Comparison of ENCODE assay signal across 30 cellular contexts in the genomic region with DNA sequence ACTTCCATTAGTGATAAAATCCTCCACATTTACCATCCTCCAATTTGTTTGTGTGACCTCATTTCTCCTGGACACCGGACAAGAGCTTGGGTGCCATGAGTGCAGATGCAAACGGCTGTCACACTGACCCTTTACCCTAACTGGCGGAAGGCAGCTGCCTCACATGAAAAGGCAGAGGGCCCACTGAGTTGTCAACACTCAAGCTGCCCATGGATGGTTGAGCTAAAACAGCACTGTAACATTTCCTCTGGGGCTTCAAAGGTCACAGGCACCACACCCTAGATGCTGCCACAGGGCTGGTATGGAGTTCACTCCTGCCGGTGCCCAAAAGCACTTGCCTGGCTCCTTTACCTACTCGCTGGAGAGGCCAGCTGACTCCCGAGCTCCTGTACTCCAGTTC.
"Had no signal": no experiment of that assay in that cellular context is flagged by ENCODE, and none has a peak within 500 bp of the region (broad histone marks: within the 10 kb centered on the region; RNA-seq: fewer than 3 reads in every experiment).

No MANE protein-coding gene starts in this region.

- H3K9ac ChIP-seq: KMS-11 had no signal

- H3K4me3 Mint-ChIP-seq: activated CD4-positive, alpha-beta memory T cell treated with anti-CD3 and anti-CD28 coated beads for 36 hours; activated CD4-positive, alpha-beta T cell treated with anti-CD3 and anti-CD28 coated beads, Interleukin-2, amount 10 ng/mL, durations not matched to agents 7 days and 5 days; activated naive CD4-positive, alpha-beta T cell treated with anti-CD3 and anti-CD28 coated beads for 36 hours; activated naive CD8-positive, alpha-beta T cell; activated T-cell treated with anti-CD3 and anti-CD28 coated beads, Interleukin-2, amount 50 U/mL, for 4 hours; activated T-helper 17 cell treated with anti-CD3 and anti-CD28 coated beads, Interleukin-2, amount 50 U/mL, for 72 hours; brain; IgD-negative memory B cell had no signal

- H3K27me3 Mint-ChIP-seq: activated CD4-positive, alpha-beta memory T cell treated with anti-CD3 and anti-CD28 coated beads for 36 hours; activated CD4-positive, alpha-beta T cell treated with anti-CD3 and anti-CD28 coated beads, Interleukin-2, amount 10 ng/mL, durations not matched to agents 7 days and 5 days; activated naive CD8-positive, alpha-beta T cell; brain; IgD-negative memory B cell had no signal

- H3K27ac ChIP-seq: KMS-11, SK-N-MC, VCaP had no signal

- H3K9me3 Mint-ChIP-seq: activated CD4-positive, alpha-beta memory T cell treated with anti-CD3 and anti-CD28 coated beads for 36 hours; activated CD4-positive, alpha-beta T cell treated with anti-CD3 and anti-CD28 coated beads, Interleukin-2, amount 10 ng/mL, durations not matched to agents 7 days and 5 days; activated naive CD4-positive, alpha-beta T cell treated with anti-CD3 and anti-CD28 coated beads for 36 hours; activated T-cell treated with anti-CD3 and anti-CD28 coated beads, Interleukin-2, amount 50 U/mL, for 4 hours; activated T-helper 17 cell treated with anti-CD3 and anti-CD28 coated beads, Interleukin-2, amount 50 U/mL, for 72 hours; brain; IgD-negative memory B cell had no signal

- ATAC-seq: activated T-cell treated with anti-CD3 and anti-CD28 coated beads, Interleukin-2, amount 50 U/mL, for 4 hours; activated T-helper 17 cell treated with anti-CD3 and anti-CD28 coated beads, Interleukin-2, amount 50 U/mL, for 72 hours; Panc1 had no signal

- DNase-seq: activated CD4-positive, alpha-beta memory T cell treated with anti-CD3 and anti-CD28 coated beads for 36 hours; activated CD4-positive, alpha-beta T cell treated with anti-CD3 and anti-CD28 coated beads, Interleukin-2, amount 10 ng/mL, durations not matched to agents 7 days and 5 days; activated CD4-positive, CD25-positive, alpha-beta regulatory T cell; activated CD8-positive, alpha-beta memory T cell treated with anti-CD3 and anti-CD28 coated beads for 24 hours; activated gamma-delta T cell; activated naive CD4-positive, alpha-beta T cell treated with anti-CD3 and anti-CD28 coated beads for 36 hours; activated T-cell treated with anti-CD3 and anti-CD28 coated beads, Interleukin-2, amount 50 U/mL, for 4 hours; amygdala; MG63; MV-4-11; NCI-H1092 treated with DMSO at 0.1 percent for 48 hours; NCI-H1417 treated with DMSO at 0.1 percent for 48 hours; NCI-H1694; NCI-H2029; NCI-H510A treated with DMSO at 0.1 percent for 48 hours; NCI-H69; NK-92 treated with Interleukin-12 subunit alpha and Interleukin-12 subunit beta, amount 100 ng/mL, for 24 hours; OCI-M1; RPMI8226; SIG-M5; T-helper 1 cell had no signal

- H3K27ac Mint-ChIP-seq: activated CD4-positive, alpha-beta memory T cell treated with anti-CD3 and anti-CD28 coated beads for 36 hours; activated CD4-positive, alpha-beta T cell treated with anti-CD3 and anti-CD28 coated beads, Interleukin-2, amount 10 ng/mL, durations not matched to agents 7 days and 5 days; activated naive CD4-positive, alpha-beta T cell treated with anti-CD3 and anti-CD28 coated beads for 36 hours; activated naive CD8-positive, alpha-beta T cell; activated T-helper 17 cell treated with anti-CD3 and anti-CD28 coated beads, Interleukin-2, amount 50 U/mL, for 72 hours; brain; IgD-negative memory B cell had no signal

- H3K9me3 ChIP-seq: MG63 had no signal

- H3K4me3 ChIP-seq: MG63, SK-N-MC had no signal

- H3K27me3 ChIP-seq: MG63 had no signal

- H3K36me3 ChIP-seq: MG63 had no signal

- H3K4me1 Mint-ChIP-seq: activated CD4-positive, alpha-beta T cell treated with anti-CD3 and anti-CD28 coated beads, Interleukin-2, amount 10 ng/mL, durations not matched to agents 7 days and 5 days; activated T-helper 17 cell treated with anti-CD3 and anti-CD28 coated beads, Interleukin-2, amount 50 U/mL, for 72 hours; IgD-negative memory B cell had no signal

- FAIRE-seq: astrocyte had no signal

- H3K4me2 ChIP-seq: KMS-11 had no signal

- H3K36me3 Mint-ChIP-seq: activated CD4-positive, alpha-beta memory T cell treated with anti-CD3 and anti-CD28 coated beads for 36 hours; activated naive CD8-positive, alpha-beta T cell; brain; IgD-negative memory B cell had no signal
